ENCODE assay signal across 29 cellular contexts in the genomic region with DNA sequence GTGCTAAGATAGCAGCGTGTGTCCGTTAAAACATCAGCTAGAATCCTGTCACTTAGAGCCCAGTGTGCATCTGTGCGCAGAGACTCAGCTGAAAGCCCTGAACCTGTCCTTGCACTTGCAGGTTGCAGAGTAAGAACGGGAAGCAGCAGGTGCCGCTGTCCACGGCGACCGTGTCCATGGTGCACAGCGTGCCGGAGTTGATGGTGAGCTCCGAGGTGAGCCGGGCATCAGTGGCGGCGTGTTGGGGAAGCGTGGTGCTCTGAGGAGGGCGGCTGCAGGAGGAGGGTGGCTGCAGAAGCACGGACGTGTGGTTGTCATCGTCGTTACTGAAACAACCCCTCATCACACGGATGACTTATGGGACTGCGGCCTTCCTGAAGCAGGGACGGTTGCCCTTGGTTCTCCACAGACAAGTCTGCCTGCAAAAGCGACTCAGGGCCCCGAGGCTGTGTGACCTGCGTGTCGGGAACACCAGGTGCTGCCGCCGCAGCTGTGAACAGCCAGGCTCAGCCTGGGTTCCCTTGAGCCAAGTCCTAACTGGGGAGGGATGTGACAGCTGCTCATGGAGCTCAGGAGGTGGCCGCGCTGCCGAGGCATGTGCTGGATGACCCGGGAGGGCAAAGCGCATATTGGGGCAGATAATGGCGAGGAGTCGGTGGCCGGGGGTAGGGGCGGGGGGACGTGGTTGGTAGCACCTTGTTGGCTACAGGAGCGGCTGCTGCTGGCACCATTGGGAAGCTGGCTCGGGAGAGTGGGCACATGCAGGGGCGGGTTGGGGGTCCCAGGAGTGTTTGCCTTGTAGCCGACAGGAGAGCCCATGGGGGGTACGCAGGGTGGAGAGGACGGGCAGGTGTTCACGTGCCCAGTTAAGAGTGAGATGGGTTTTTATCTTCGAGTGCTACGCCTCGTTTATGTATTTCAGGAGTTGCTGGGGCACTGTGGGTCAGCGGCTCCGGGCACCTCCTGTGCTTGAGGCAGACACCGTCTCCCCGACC.
"Had no signal": no experiment of that assay in that cellular context is flagged by ENCODE, and none has a peak within 500 bp of the region (broad histone marks: within the 10 kb centered on the region; RNA-seq: fewer than 3 reads in every experiment).

No MANE protein-coding gene starts in this region.

- ATAC-seq: activated naive CD8-positive, alpha-beta T cell treated with anti-CD3 and anti-CD28 coated beads, Interleukin-2, amount 50 U/mL, for 24 hours; body of pancreas; effector memory CD8-positive, alpha-beta T cell; gastrocnemius medialis; naive thymus-derived CD4-positive, alpha-beta T cell; sciatic nerve; SK-N-SH treated with all-trans-retinoic acid at 6 μM for 48 hours; stimulated activated naive B cell treated with anti-CD40 and anti-IgM and Interleukin-4, amounts not matched to agents 10 μg/mL and 1 μg/mL and 100 μg/mL, for 72 hours; upper lobe of right lung; WTC11 had no signal

- H3K9me3 Mint-ChIP-seq: activated CD4-positive, alpha-beta memory T cell treated with anti-CD3 and anti-CD28 coated beads, Interleukin-2, amount 10 ng/mL, durations not matched to agents 7 days and 5 days; activated CD4-positive, alpha-beta T cell treated with anti-CD3 and anti-CD28 coated beads, Interleukin-2, amount 10 ng/mL, durations not matched to agents 7 days and 5 days; activated naive CD4-positive, alpha-beta T cell treated with anti-CD3 and anti-CD28 coated beads, Interleukin-2, amount 50 U/mL, for 24 hours; activated naive CD8-positive, alpha-beta T cell treated with anti-CD3 and anti-CD28 coated beads, Interleukin-2, amount 50 U/mL, for 24 hours; effector memory CD8-positive, alpha-beta T cell; mesothelial cell of epicardium; naive thymus-derived CD4-positive, alpha-beta T cell; neural crest cell; stimulated activated naive B cell treated with anti-CD40 and anti-IgM and Interleukin-4, amounts not matched to agents 10 μg/mL and 1 μg/mL and 100 μg/mL, for 72 hours; WTC11 had no signal

- DNase-seq: activated CD4-positive, alpha-beta memory T cell treated with anti-CD3 and anti-CD28 coated beads, Interleukin-2, amount 10 ng/mL, durations not matched to agents 7 days and 5 days; activated CD4-positive, alpha-beta T cell treated with anti-CD3 and anti-CD28 coated beads for 1 hour; activated CD4-positive, alpha-beta T cell treated with anti-CD3 and anti-CD28 coated beads, Interleukin-2, amount 10 ng/mL, durations not matched to agents 7 days and 5 days; activated CD8-positive, alpha-beta memory T cell treated with anti-CD3 and anti-CD28 coated beads, Interleukin-2, amount 50 U/mL, for 48 hours; activated gamma-delta T cell; activated naive CD8-positive, alpha-beta T cell treated with anti-CD3 and anti-CD28 coated beads, Interleukin-2, amount 50 U/mL, for 24 hours; amygdala; body of pancreas; cortex of kidney; effector memory CD8-positive, alpha-beta T cell; erythroblast; gastrocnemius medialis; left ventricle myocardium inferior; naive thymus-derived CD4-positive, alpha-beta T cell; occipital lobe; small intestine; stimulated activated CD4-positive, alpha-beta T cell treated with anti-CD3 and anti-CD28 coated beads, Interleukin-15, amount 100 ng/mL, for 24 hours; stimulated activated CD4-positive, alpha-beta T cell treated with anti-CD3 and anti-CD28 coated beads, Interleukin-2, amount 100 ng/mL, for 24 hours; stimulated activated naive B cell treated with anti-CD40 and anti-IgM and Interleukin-4, amounts not matched to agents 10 μg/mL and 1 μg/mL and 100 μg/mL, for 72 hours; stomach; T-helper 2 cell; thyroid gland; upper lobe of right lung had no signal

- H3K27me3 Mint-ChIP-seq: activated CD4-positive, alpha-beta memory T cell treated with anti-CD3 and anti-CD28 coated beads, Interleukin-2, amount 10 ng/mL, durations not matched to agents 7 days and 5 days; activated CD4-positive, alpha-beta T cell treated with anti-CD3 and anti-CD28 coated beads, Interleukin-2, amount 10 ng/mL, durations not matched to agents 7 days and 5 days; activated naive CD4-positive, alpha-beta T cell treated with anti-CD3 and anti-CD28 coated beads, Interleukin-2, amount 50 U/mL, for 24 hours; activated naive CD8-positive, alpha-beta T cell treated with anti-CD3 and anti-CD28 coated beads, Interleukin-2, amount 50 U/mL, for 24 hours; effector memory CD8-positive, alpha-beta T cell; naive thymus-derived CD4-positive, alpha-beta T cell; stimulated activated naive B cell treated with anti-CD40 and anti-IgM and Interleukin-4, amounts not matched to agents 10 μg/mL and 1 μg/mL and 100 μg/mL, for 72 hours had no signal

- H3K4me3 Mint-ChIP-seq: activated CD4-positive, alpha-beta memory T cell treated with anti-CD3 and anti-CD28 coated beads, Interleukin-2, amount 10 ng/mL, durations not matched to agents 7 days and 5 days; activated CD4-positive, alpha-beta T cell treated with anti-CD3 and anti-CD28 coated beads, Interleukin-2, amount 10 ng/mL, durations not matched to agents 7 days and 5 days; activated naive CD4-positive, alpha-beta T cell treated with anti-CD3 and anti-CD28 coated beads, Interleukin-2, amount 50 U/mL, for 24 hours; activated naive CD8-positive, alpha-beta T cell treated with anti-CD3 and anti-CD28 coated beads, Interleukin-2, amount 50 U/mL, for 24 hours; effector memory CD8-positive, alpha-beta T cell; mesothelial cell of epicardium; naive thymus-derived CD4-positive, alpha-beta T cell; neural crest cell; stimulated activated naive B cell treated with anti-CD40 and anti-IgM and Interleukin-4, amounts not matched to agents 10 μg/mL and 1 μg/mL and 100 μg/mL, for 72 hours; WTC11 had no signal

- H3K4me1 Mint-ChIP-seq: activated CD4-positive, alpha-beta memory T cell treated with anti-CD3 and anti-CD28 coated beads, Interleukin-2, amount 10 ng/mL, durations not matched to agents 7 days and 5 days; mesothelial cell of epicardium; neural crest cell had no signal

- H3K27ac Mint-ChIP-seq: activated CD4-positive, alpha-beta memory T cell treated with anti-CD3 and anti-CD28 coated beads, Interleukin-2, amount 10 ng/mL, durations not matched to agents 7 days and 5 days; activated CD4-positive, alpha-beta T cell treated with anti-CD3 and anti-CD28 coated beads, Interleukin-2, amount 10 ng/mL, durations not matched to agents 7 days and 5 days; activated naive CD4-positive, alpha-beta T cell treated with anti-CD3 and anti-CD28 coated beads, Interleukin-2, amount 50 U/mL, for 24 hours; activated naive CD8-positive, alpha-beta T cell treated with anti-CD3 and anti-CD28 coated beads, Interleukin-2, amount 50 U/mL, for 24 hours; mesothelial cell of epicardium; stimulated activated naive B cell treated with anti-CD40 and anti-IgM and Interleukin-4, amounts not matched to agents 10 μg/mL and 1 μg/mL and 100 μg/mL, for 72 hours; WTC11 had no signal
